ENCODE assay signal across 8 cellular contexts in genomic region chr18:811192-812122, GRCh38. TPM values are rescaled to one million over a fixed set of nuclear protein-coding genes. Genes with fewer than 3 reads are reported as not detected.
DNase-seq lines count a peak whose midpoint lies in the region; ATAC-seq and TF ChIP-seq lines count a peak whose summit lies in the region.

No MANE protein-coding gene starts in this region.

- no peaks in the 10 kb centered on the region for H3K27me3 Mint-ChIP-seq in Calu3 (ENCODE audit: unreplicated experiment)
- H3K27me3 Mint-ChIP-seq in activated T-cell treated with anti-CD3 and anti-CD28 coated beads, Interleukin-2, amount 50 U/mL, for 72 hours (ENCODE audit: low read depth), result no peaks in the 10 kb centered on the region

- H3K4me2 ChIP-seq in parathyroid adenoma (ENCODE audit: low read length), result peak overlapping the region; percentile 85

- peak overlapping the region; percentile 98 for H3K4me3 Mint-ChIP-seq in Calu3 (ENCODE audit: low read depth, unreplicated experiment)
- peak overlapping the region; percentile 93 to 94 for H3K4me3 Mint-ChIP-seq in activated T-cell treated with anti-CD3 and anti-CD28 coated beads, Interleukin-2, amount 50 U/mL, for 72 hours

- intact Hi-C loops in Calu3 (cut with micrococcal nuclease; ENCODE audit: unreplicated experiment), result no loop called here

- H3K27ac ChIP-seq in cardiac muscle cell (peak overlapping the region; percentile 98), parathyroid adenoma (peak overlapping the region; percentile 92)

- peaks cover 32% of the 10 kb centered on the region for H3K36me3 Mint-ChIP-seq in Calu3 (ENCODE audit: insufficient read depth, unreplicated experiment)
- peaks cover 7 to 8% of the 10 kb centered on the region in 2 donors for H3K36me3 Mint-ChIP-seq in activated T-cell treated with anti-CD3 and anti-CD28 coated beads, Interleukin-2, amount 50 U/mL, for 72 hours (ENCODE audit: insufficient read depth in 2 of 2)

- H3K9me3 Mint-ChIP-seq in Calu3 (ENCODE audit: low read depth, unreplicated experiment), result no peaks in the 10 kb centered on the region
- no peaks in the 10 kb centered on the region for H3K9me3 Mint-ChIP-seq in activated T-cell treated with anti-CD3 and anti-CD28 coated beads, Interleukin-2, amount 50 U/mL, for 72 hours

- DNase-seq in Calu3 (peak; percentile 57), GM20000 (ENCODE audit: low spot score) (peak; percentile 16), cardiac muscle cell (ENCODE audit: low read depth in 1 of 2, low spot score in 1 of 2) (peak; percentile 32 to 70), T1000 (lab: John Stamatoyannopoulos, UW) (no peak)
- DNase-seq in activated T-cell treated with anti-CD3 and anti-CD28 coated beads, Interleukin-2, amount 50 U/mL, for 72 hours, result no peak

- H3K4me1 ChIP-seq in cardiac muscle cell (ENCODE audit: low read depth) (peaks cover 18% of the 10 kb centered on the region), parathyroid adenoma (peaks cover 3% of the 10 kb centered on the region)

- peaks cover 35% of the 10 kb centered on the region for H3K4me1 Mint-ChIP-seq in Calu3 (ENCODE audit: low read depth, unreplicated experiment)
- H3K4me1 Mint-ChIP-seq in activated T-cell treated with anti-CD3 and anti-CD28 coated beads, Interleukin-2, amount 50 U/mL, for 72 hours (ENCODE audit: low read depth), result peaks cover 75% of the 10 kb centered on the region

- H3K4me3 ChIP-seq in cardiac muscle cell (peak overlapping the region; percentile 98), parathyroid adenoma (ENCODE audit: low read depth, low read length) (peak overlapping the region; percentile 98)

- peak overlapping the region; percentile 82 for H3K9ac ChIP-seq in parathyroid adenoma

- H3K27ac Mint-ChIP-seq in Calu3 (ENCODE audit: unreplicated experiment), result peak overlapping the region; percentile 91
- peak overlapping the region; percentile 93 for H3K27ac Mint-ChIP-seq in activated T-cell treated with anti-CD3 and anti-CD28 coated beads, Interleukin-2, amount 50 U/mL, for 72 hours

- H3K79me2 ChIP-seq in parathyroid adenoma, result peaks cover 27% of the 10 kb centered on the region

- ATAC-seq in HG03521 (IDR thresholded peaks at IDR 0.05; ENCODE audit: unreplicated experiment) (peak; percentile 33), GM18873 (IDR thresholded peaks at IDR 0.05; ENCODE audit: low FRiP score, unreplicated experiment) (no peak)
- peak; percentile 2 to 3 for ATAC-seq in activated T-cell treated with anti-CD3 and anti-CD28 coated beads, Interleukin-2, amount 50 U/mL, for 72 hours (replicated peaks in 1 of 2)

- no peaks in the 10 kb centered on the region for H3K36me3 ChIP-seq in cardiac muscle cell
- H3K36me3 ChIP-seq in parathyroid adenoma (ENCODE audit: control insufficient read depth, insufficient read depth, low read length), result no peaks in the 10 kb centered on the region

- BruUV-seq in Calu3 (replicated peaks; lab: Mats Ljungman, UMichigan), result TSS peak; percentile 46

- TF ChIP-seq CTCF in Calu3 (IDR thresholded peaks at IDR 0.05; ENCODE audit: unreplicated experiment) (no peak), GM20000 (IDR thresholded peaks at IDR 0.05; ENCODE audit: extremely low read depth, missing control alignments) (no peak), cardiac muscle cell (IDR thresholded peaks at IDR 0.05; ENCODE audit: low read depth, low read length) (no peak), parathyroid adenoma (IDR thresholded peaks at IDR 0.05) (no peak)

- H2AFZ ChIP-seq in parathyroid adenoma, result peak overlapping the region; percentile 98

- H3K9me3 ChIP-seq in cardiac muscle cell (ENCODE audit: low read depth) (no peaks in the 10 kb centered on the region), parathyroid adenoma (ENCODE audit: control insufficient read depth, low read length) (no peaks in the 10 kb centered on the region)

- CTCF ChIA-PET in Calu3 (lab: Charles Lee), result no interaction called here

- H3K27me3 ChIP-seq in cardiac muscle cell, result no peaks in the 10 kb centered on the region
- H3K27me3 ChIP-seq in parathyroid adenoma (ENCODE audit: control insufficient read depth, insufficient read depth, low read length), result no peaks in the 10 kb centered on the region

RNA-seq across cellular contexts. Expression of gene YES1, which starts 0.6 kb away (rescaled TPM):
- 58.4 and 61.2 TPM in 2 replicates for total RNA-seq in Calu3 (2022)
- 10 to 100 TPM; 15.3 to 22.5 TPM for total RNA-seq in activated T-cell treated with anti-CD3 and anti-CD28 coated beads, Interleukin-2, amount 50 U/mL, for 72 hours
- 96.0 and 124 TPM in 2 replicates for total RNA-seq in cardiac muscle cell
- 18.5 and 20.6 TPM in 2 replicates for polyA plus RNA-seq in cardiac muscle cell

Comparison
In these comparisons a context has a peak if more than half of its experiments do, and no peak if none do; other contexts are left out.
1. DNase-seq: peak in Calu3 (single experiment), GM20000 (single experiment) and cardiac muscle cell (2 of 2); none in activated T-cell treated with anti-CD3 and anti-CD28 coated beads, Interleukin-2, amount 50 U/mL, for 72 hours (0 of 2) and T1000 (single experiment).